13 cellular contexts compared by ENCODE assay signal in the genomic region with DNA sequence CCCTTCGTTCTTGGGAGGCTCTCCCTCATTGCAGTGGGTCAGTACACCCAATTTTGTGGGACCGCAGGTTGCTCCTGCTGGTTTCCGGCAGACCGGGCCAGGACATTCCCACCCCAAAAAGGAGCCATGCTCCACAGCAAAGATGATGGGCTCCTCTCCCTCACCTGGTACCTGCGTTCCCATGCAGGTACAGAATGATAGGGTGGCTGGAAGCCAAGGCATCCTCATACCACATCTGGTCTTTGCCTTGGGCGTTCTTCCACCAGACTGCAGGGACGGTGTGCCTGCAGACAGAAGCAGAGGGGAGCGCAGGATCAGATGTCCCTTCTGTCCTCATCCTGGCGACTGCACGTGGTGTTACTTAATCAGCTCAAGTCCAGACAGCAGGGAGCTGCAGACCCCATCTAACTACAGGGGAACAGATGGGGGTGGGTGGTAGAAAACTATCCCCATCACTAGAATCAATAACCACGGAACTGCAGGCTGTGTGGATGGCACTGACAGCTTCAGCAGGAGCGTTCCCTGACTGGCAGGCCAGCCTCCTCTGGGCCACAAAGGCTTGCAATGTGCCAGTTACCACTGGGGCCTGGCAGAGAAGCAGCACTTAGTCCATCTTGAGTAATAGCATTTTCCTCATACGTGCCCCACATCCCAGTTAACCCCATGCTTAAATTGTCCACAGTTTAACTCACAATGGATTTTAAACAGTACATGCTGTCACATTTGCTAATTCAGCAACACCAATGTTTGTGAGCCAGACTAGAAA.
A peak's percentile ranks its signal among the peaks of the same experiment; 100 is the strongest.
DNase-seq lines count a peak whose midpoint lies in the region; ATAC-seq and TF ChIP-seq lines count a peak whose summit lies in the region.
"Had no signal": no experiment of that assay in that cellular context is flagged by ENCODE, and none has a peak within 500 bp of the region (broad histone marks: within the 10 kb centered on the region; RNA-seq: fewer than 3 reads in every experiment).

No MANE protein-coding gene starts in this region.

- H3K4me1 Mint-ChIP-seq in effector memory CD8-positive, alpha-beta T cell (ENCODE audit: low read depth in 2 of 2), result peaks cover 21 to 28% of the 10 kb centered on the region in 2 donors

- peaks cover 6% of the 10 kb centered on the region for H3K36me3 Mint-ChIP-seq in effector memory CD8-positive, alpha-beta T cell (ENCODE audit: insufficient read depth)

- H3K27ac Mint-ChIP-seq in effector memory CD8-positive, alpha-beta T cell, result peak overlapping the region; percentile 35 to 59
- H3K27ac Mint-ChIP-seq: activated naive CD8-positive, alpha-beta T cell had no signal

- peak; percentile 47 for DNase-seq in DMS79 treated with DMSO at 0.1 percent for 48 hours (lab: John Stamatoyannopoulos, UW)
- DNase-seq in DMS79 (lab: John Stamatoyannopoulos, UW), result no peak
- peak; percentile 61 for DNase-seq in NCI-H2171 (lab: John Stamatoyannopoulos, UW)
- DNase-seq in effector memory CD8-positive, alpha-beta T cell, result no peak
- DNase-seq in sciatic nerve (ENCODE audit: low spot score), result peak; percentile 35
- no peak for DNase-seq in GM10266 (ENCODE audit: extremely low spot score)
- DNase-seq in NCI-H1436 treated with DMSO at 0.1 percent for 48 hours (lab: John Stamatoyannopoulos, UW), result no peak
- DNase-seq: naive thymus-derived CD4-positive, alpha-beta T cell; NCI-H526 treated with DMSO at 0.1 percent for 48 hours had no signal

- no peaks in the 10 kb centered on the region for H3K9me3 Mint-ChIP-seq in effector memory CD8-positive, alpha-beta T cell
- H3K9me3 Mint-ChIP-seq: naive thymus-derived CD4-positive, alpha-beta T cell had no signal

- no peak for TF ChIP-seq CTCF in GM10266 (IDR thresholded peaks at IDR 0.05; ENCODE audit: control insufficient read depth, insufficient read depth, low read depth, missing control alignments)

- intact Hi-C loops in sciatic nerve (cut with DNase I), result no loop called here

- H3K4me3 Mint-ChIP-seq in effector memory CD8-positive, alpha-beta T cell, result no peak overlapping the region
- H3K4me3 Mint-ChIP-seq: activated naive CD8-positive, alpha-beta T cell; naive thymus-derived CD4-positive, alpha-beta T cell had no signal

- no peaks in the 10 kb centered on the region for H3K27me3 Mint-ChIP-seq in effector memory CD8-positive, alpha-beta T cell
- H3K27me3 Mint-ChIP-seq: activated naive CD8-positive, alpha-beta T cell; naive thymus-derived CD4-positive, alpha-beta T cell had no signal

- ATAC-seq in effector memory CD8-positive, alpha-beta T cell (replicated peaks), result no peak
- ATAC-seq in sciatic nerve, result no peak
- ATAC-seq in HG03520 (IDR thresholded peaks at IDR 0.05; ENCODE audit: unreplicated experiment), result no peak
- ATAC-seq: HCT116; naive thymus-derived CD4-positive, alpha-beta T cell; Right ventricle myocardium inferior had no signal

Comparison
In these comparisons a context has a peak if more than half of its experiments do, and no peak if none do; other contexts are left out.
1. DNase-seq: peak in DMS79 treated with DMSO at 0.1 percent for 48 hours (single experiment), NCI-H2171 (single experiment) and sciatic nerve (single experiment); none in DMS79 (single experiment), effector memory CD8-positive, alpha-beta T cell (0 of 3), GM10266 (single experiment) and NCI-H1436 treated with DMSO at 0.1 percent for 48 hours (single experiment).